22 cellular contexts compared by ENCODE assay signal in genomic region chr5:73967347-73967746, GRCh38.
DNase-seq lines count a peak whose midpoint lies in the region; ATAC-seq, FAIRE-seq and TF ChIP-seq lines count a peak whose summit lies in the region.
"Had no signal": no experiment of that assay in that cellular context is flagged by ENCODE, and none has a peak within 500 bp of the region (broad histone marks: within the 10 kb centered on the region; RNA-seq: fewer than 3 reads in every experiment).

No MANE protein-coding gene starts in this region.

- H3K4me1 ChIP-seq in mesendoderm (ENCODE audit: control insufficient read depth, low read depth, low read length): no peaks in the 10 kb centered on the region
- H3K4me1 ChIP-seq: Peyer's patch, SJSA1 had no signal

- intact Hi-C loops in Calu3 (cut with micrococcal nuclease; ENCODE audit: unreplicated experiment): no loop called here

- peak overlapping the region; percentile 40 for H3K56ac ChIP-seq in mesendoderm (ENCODE audit: low read length)

- no peak overlapping the region for H2AK5ac ChIP-seq in mesendoderm (ENCODE audit: low read length)

- H2BK120ac ChIP-seq in mesendoderm (ENCODE audit: low read depth, low read length): no peak overlapping the region

- H3K27me3 ChIP-seq in bronchial epithelial cell (ENCODE audit: control insufficient read depth, insufficient read depth, low read length) (peaks cover 1% of the 10 kb centered on the region), mesendoderm (ENCODE audit: insufficient read depth, low read length, poor library complexity) (no peaks in the 10 kb centered on the region)
- H3K27me3 ChIP-seq: Peyer's patch, SJSA1 had no signal

- peaks cover 8% of the 10 kb centered on the region for H3K27me3 Mint-ChIP-seq in Calu3 (ENCODE audit: unreplicated experiment)

- no peak overlapping the region for H3K27ac Mint-ChIP-seq in Calu3 (ENCODE audit: unreplicated experiment)
- H3K27ac Mint-ChIP-seq: B cell, H9 had no signal

- H3K4me3 ChIP-seq in bronchial epithelial cell (ENCODE audit: low read depth, low read length) (no peak overlapping the region), mesendoderm (ENCODE audit: low read length) (no peak overlapping the region)
- H3K4me3 ChIP-seq: Peyer's patch, SJSA1 had no signal

- H4K8ac ChIP-seq in mesendoderm (ENCODE audit: low read depth, low read length): no peak overlapping the region

- H3K18ac ChIP-seq in mesendoderm (ENCODE audit: low read length): no peak overlapping the region

- H3K4me2 ChIP-seq in mesendoderm (ENCODE audit: low read length): no peak overlapping the region

- no peak overlapping the region for H2BK15ac ChIP-seq in mesendoderm (replicated peaks; ENCODE audit: low read depth)

- no TSS peak for BruUV-seq in Calu3 (replicated peaks; lab: Mats Ljungman, UMichigan)

- FAIRE-seq in HTR-8/SVneo (lab: Jason Lieb, UNC) (peak; percentile 36), bronchial epithelial cell (lab: Jason Lieb, UNC) (peak; percentile 86)
- FAIRE-seq: A204.1, GM12892, GM18507 had no signal

- H3K9me3 Mint-ChIP-seq in Calu3 (ENCODE audit: low read depth, unreplicated experiment): no peaks in the 10 kb centered on the region
- H3K9me3 Mint-ChIP-seq: H9 had no signal

- CTCF ChIA-PET in Calu3 (lab: Charles Lee): no interaction called here

- no CpG with 5 or more reads among the region's 3 CpGs for WGBS in mesendoderm (ENCODE audit: extremely low coverage, insufficient coverage, low lambda C conversion rate)

- H2BK5ac ChIP-seq in mesendoderm (ENCODE audit: low read length): no peak overlapping the region

- no peak for ATAC-seq in GM19467 (IDR thresholded peaks at IDR 0.05; ENCODE audit: unreplicated experiment)

- no peaks in the 10 kb centered on the region for H3K36me3 ChIP-seq in bronchial epithelial cell (ENCODE audit: control insufficient read depth, insufficient read depth, low read length)
- no peaks in the 10 kb centered on the region for H3K36me3 ChIP-seq in mesendoderm (ENCODE audit: control insufficient read depth, insufficient read depth, low read length)
- H3K36me3 ChIP-seq: Peyer's patch, SJSA1 had no signal

- no peak overlapping the region for H3K4ac ChIP-seq in mesendoderm (ENCODE audit: low read depth, low read length)

- TF ChIP-seq CTCF in bronchial epithelial cell (IDR thresholded peaks at IDR 0.05; ENCODE audit: insufficient read depth, low read length, severe bottlenecking) (no peak), Calu3 (IDR thresholded peaks at IDR 0.05; ENCODE audit: unreplicated experiment) (no peak)

- no peaks in the 10 kb centered on the region for H3K4me1 Mint-ChIP-seq in Calu3 (ENCODE audit: low read depth, unreplicated experiment)
- H3K4me1 Mint-ChIP-seq: B cell, CD14-positive monocyte had no signal

- no peaks in the 10 kb centered on the region for H3K79me2 ChIP-seq in mesendoderm (ENCODE audit: control insufficient read depth, insufficient read depth, low read length)

- H3K23ac ChIP-seq in mesendoderm (ENCODE audit: low read length): no peak overlapping the region

- H3K9ac ChIP-seq in mesendoderm (ENCODE audit: low read length): no peak overlapping the region

- peak; percentile 8 for DNase-seq in CD1c-positive myeloid dendritic cell (ENCODE audit: extremely low spot score)
- DNase-seq in HTR-8/SVneo (ENCODE audit: insufficient read length, low spot score): no peak
- peak; percentile 54 for DNase-seq in bronchial epithelial cell (ENCODE audit: low read depth)
- peak; percentile 21 for DNase-seq in mesendoderm
- no peak for DNase-seq in central memory CD4-positive, alpha-beta T cell
- DNase-seq in Calu3: no peak
- DNase-seq in AML-193 (lab: John Stamatoyannopoulos, UW): no peak
- DNase-seq: DMS79, H9, KG1, NCI-H1105 treated with DMSO at 0.1 percent for 48 hours, NCI-H2171, NCI-H345, NCI-H774, Peyer's patch had no signal

- H4K5ac ChIP-seq in mesendoderm (ENCODE audit: low read length): no peak overlapping the region

- H3K4me3 Mint-ChIP-seq in Calu3 (ENCODE audit: low read depth, unreplicated experiment): no peak overlapping the region
- H3K4me3 Mint-ChIP-seq: B cell, CD14-positive monocyte, H9 had no signal

- no peak overlapping the region for H3K27ac ChIP-seq in mesendoderm (ENCODE audit: low read depth, low read length)
- H3K27ac ChIP-seq: Peyer's patch, SJSA1 had no signal

- H3K36me3 Mint-ChIP-seq in Calu3 (ENCODE audit: insufficient read depth, unreplicated experiment): no peaks in the 10 kb centered on the region
- H3K36me3 Mint-ChIP-seq: CD14-positive monocyte had no signal

- H3K79me1 ChIP-seq in mesendoderm (ENCODE audit: low read length): no peaks in the 10 kb centered on the region

Comparison
In these comparisons a context has a peak if more than half of its experiments do, and no peak if none do; other contexts are left out.
1. DNase-seq: peak in CD1c-positive myeloid dendritic cell (single experiment), bronchial epithelial cell (single experiment) and mesendoderm (single experiment); none in HTR-8/SVneo (single experiment), central memory CD4-positive, alpha-beta T cell (single experiment), Calu3 (single experiment) and AML-193 (0 of 2).